In genomic region chr4:88752076-88752463, GRCh38 we compare ENCODE assay signal across 19 cellular contexts.
DNase-seq lines count a peak whose midpoint lies in the region; ATAC-seq and TF ChIP-seq lines count a peak whose summit lies in the region.
"Had no signal": no experiment of that assay in that cellular context is flagged by ENCODE, and none has a peak within 500 bp of the region (broad histone marks: within the 10 kb centered on the region; RNA-seq: fewer than 3 reads in every experiment).

No MANE protein-coding gene starts in this region.

- H2AFZ ChIP-seq in parathyroid adenoma, result no peak overlapping the region
- H2AFZ ChIP-seq: GM23338 had no signal

- H3K4me3 ChIP-seq in RWPE2 (ENCODE audit: severe bottlenecking) (no peak overlapping the region), parathyroid adenoma (ENCODE audit: low read depth, low read length) (no peak overlapping the region)
- H3K4me3 ChIP-seq: BLaER1, GM23338, MG63 had no signal

- H3K4me1 ChIP-seq in RWPE2 (ENCODE audit: insufficient read depth, poor library complexity, severe bottlenecking) (peaks cover 14% of the 10 kb centered on the region), parathyroid adenoma (peaks cover 9% of the 10 kb centered on the region)
- H3K4me1 ChIP-seq: BLaER1 had no signal

- no peak overlapping the region for H3K27ac Mint-ChIP-seq in activated naive CD8-positive, alpha-beta T cell treated with anti-CD3 and anti-CD28 coated beads, Interleukin-2, amount 50 U/mL, for 24 hours
- H3K27ac Mint-ChIP-seq: CD8-positive, alpha-beta T cell had no signal

- DNase-seq in RWPE2 (ENCODE audit: low spot score), result no peak
- no peak for DNase-seq in T-helper 1 cell
- no peak for DNase-seq in activated naive CD8-positive, alpha-beta T cell treated with anti-CD3 and anti-CD28 coated beads, Interleukin-2, amount 50 U/mL, for 24 hours
- DNase-seq in stimulated activated CD4-positive, alpha-beta T cell treated with anti-CD3 and anti-CD28 coated beads, Interleukin-2, amount 100 ng/mL, for 48 hours, result no peak
- DNase-seq: CD8-positive, alpha-beta T cell; Kasumi-1; MG63; NCI-H1092; NCI-H1436 treated with DMSO at 0.1 percent for 48 hours; NCI-H2029 treated with DMSO at 0.1 percent for 48 hours; NCI-H446 treated with DMSO at 0.1 percent for 48 hours; NK-92 treated with Interleukin-12 subunit alpha and Interleukin-12 subunit beta, amount 100 ng/mL, for 24 hours had no signal

- peak overlapping the region; percentile 37 for H3K27ac ChIP-seq in RWPE2 (ENCODE audit: poor library complexity, severe bottlenecking)
- peak overlapping the region; percentile 15 for H3K27ac ChIP-seq in parathyroid adenoma
- H3K27ac ChIP-seq: BLaER1, RWPE1 had no signal

- peaks cover 3% of the 10 kb centered on the region for H3K79me2 ChIP-seq in parathyroid adenoma

- H3K9me3 ChIP-seq in RWPE2 (ENCODE audit: severe bottlenecking) (no peaks in the 10 kb centered on the region), parathyroid adenoma (ENCODE audit: control insufficient read depth, low read length) (no peaks in the 10 kb centered on the region)
- H3K9me3 ChIP-seq: BLaER1, MG63 had no signal

- H3K27me3 Mint-ChIP-seq in activated naive CD8-positive, alpha-beta T cell treated with anti-CD3 and anti-CD28 coated beads, Interleukin-2, amount 50 U/mL, for 24 hours, result no peaks in the 10 kb centered on the region

- no peaks in the 10 kb centered on the region for H3K36me3 ChIP-seq in RWPE2 (ENCODE audit: low read depth)
- H3K36me3 ChIP-seq in parathyroid adenoma (ENCODE audit: control insufficient read depth, insufficient read depth, low read length), result no peaks in the 10 kb centered on the region
- H3K36me3 ChIP-seq: BLaER1, MG63 had no signal

- no peaks in the 10 kb centered on the region for H3K9me3 Mint-ChIP-seq in activated naive CD8-positive, alpha-beta T cell treated with anti-CD3 and anti-CD28 coated beads, Interleukin-2, amount 50 U/mL, for 24 hours
- H3K9me3 Mint-ChIP-seq: CD8-positive, alpha-beta T cell; GM23338 had no signal

- TF ChIP-seq CTCF in RWPE2 (IDR thresholded peaks at IDR 0.05; ENCODE audit: poor library complexity, severe bottlenecking), result no peak
- no peak for TF ChIP-seq CTCF in parathyroid adenoma (IDR thresholded peaks at IDR 0.05)

- H3K36me3 Mint-ChIP-seq in activated naive CD8-positive, alpha-beta T cell treated with anti-CD3 and anti-CD28 coated beads, Interleukin-2, amount 50 U/mL, for 24 hours (ENCODE audit: low read depth), result no peaks in the 10 kb centered on the region

- H3K4me3 Mint-ChIP-seq in activated naive CD8-positive, alpha-beta T cell treated with anti-CD3 and anti-CD28 coated beads, Interleukin-2, amount 50 U/mL, for 24 hours, result no peak overlapping the region
- H3K4me3 Mint-ChIP-seq: CD8-positive, alpha-beta T cell; GM23338 had no signal

- H3K9ac ChIP-seq in parathyroid adenoma, result no peak overlapping the region
- H3K9ac ChIP-seq: BLaER1 had no signal

- ATAC-seq in GM18861 (IDR thresholded peaks at IDR 0.05; ENCODE audit: unreplicated experiment), result peak; percentile 47
- ATAC-seq in HG03159 (IDR thresholded peaks at IDR 0.05; ENCODE audit: unreplicated experiment), result peak; percentile 51
- ATAC-seq in RWPE2 (ENCODE audit: low read depth), result no peak
- no peak for ATAC-seq in activated naive CD8-positive, alpha-beta T cell treated with anti-CD3 and anti-CD28 coated beads, Interleukin-2, amount 50 U/mL, for 24 hours
- ATAC-seq: CD8-positive, alpha-beta T cell; HCT116 had no signal

- no peaks in the 10 kb centered on the region for H3K27me3 ChIP-seq in RWPE2 (ENCODE audit: insufficient read depth, poor library complexity, severe bottlenecking)
- H3K27me3 ChIP-seq in parathyroid adenoma (ENCODE audit: control insufficient read depth, insufficient read depth, low read length), result no peaks in the 10 kb centered on the region
- H3K27me3 ChIP-seq: BLaER1, MG63 had no signal

- H3K4me2 ChIP-seq in parathyroid adenoma (ENCODE audit: low read length), result peak overlapping the region; percentile 3
- H3K4me2 ChIP-seq: BLaER1, GM23338 had no signal

- no peaks in the 10 kb centered on the region for H3K4me1 Mint-ChIP-seq in activated naive CD8-positive, alpha-beta T cell treated with anti-CD3 and anti-CD28 coated beads, Interleukin-2, amount 50 U/mL, for 24 hours

Comparison
In these comparisons a context has a peak if more than half of its experiments do, and no peak if none do; other contexts are left out.
1. ATAC-seq: peak in GM18861 (single experiment) and HG03159 (single experiment); none in RWPE2 (single experiment) and activated naive CD8-positive, alpha-beta T cell treated with anti-CD3 and anti-CD28 coated beads, Interleukin-2, amount 50 U/mL, for 24 hours (single experiment).